Comparison of ENCODE assay signal across 12 cellular contexts in genomic region chr2:18345848-18346247, GRCh38.
DNase-seq lines count a peak whose midpoint lies in the region; ATAC-seq and TF ChIP-seq lines count a peak whose summit lies in the region.
"Had no signal": no experiment of that assay in that cellular context is flagged by ENCODE, and none has a peak within 500 bp of the region (broad histone marks: within the 10 kb centered on the region; RNA-seq: fewer than 3 reads in every experiment).

No MANE protein-coding gene starts in this region.

- 0 out of 2 replicates have a peak overlapping the region, but pooled peaks have one; percentile 11 for H3K14ac ChIP-seq in IMR-90 (replicated peaks; ENCODE audit: low read depth, low read length)

- H3K79me1 ChIP-seq in IMR-90 (ENCODE audit: low read depth in 1 of 2, low read length in 2 of 2) = no peaks in the 10 kb centered on the region

- H3K36me3 ChIP-seq in IMR-90 (ENCODE audit: control insufficient read depth, insufficient read depth, low read length) = no peaks in the 10 kb centered on the region
- no peaks in the 10 kb centered on the region for H3K36me3 ChIP-seq in SJCRH30
- H3K36me3 ChIP-seq in heart left ventricle = no peaks in the 10 kb centered on the region
- H3K36me3 ChIP-seq in stomach smooth muscle (ENCODE audit: control insufficient read depth in 2 of 2, insufficient read depth in 2 of 2, low read length in 2 of 2) = no peaks in the 10 kb centered on the region
- H3K36me3 ChIP-seq: esophagus squamous epithelium had no signal

- no peak overlapping the region for H4K5ac ChIP-seq in IMR-90 (ENCODE audit: low read depth, low read length)

- no peak overlapping the region; the same call in 1 of the 2 replicates for H2BK20ac ChIP-seq in IMR-90 (ENCODE audit: low read depth, low read length)

- POLR2A ChIA-PET in IMR-90 (lab: Charles Lee; ENCODE audit: unreplicated experiment) = no interaction called here

- H3K56ac ChIP-seq in IMR-90 (ENCODE audit: extremely low read depth, insufficient read depth, low read length) = no peak overlapping the region

- no peak overlapping the region for H2AK5ac ChIP-seq in IMR-90 (ENCODE audit: low read depth, low read length)

- BruUV-seq in IMR-90 (replicated peaks; lab: Mats Ljungman, UMichigan) = no TSS peak

- in situ Hi-C loops in IMR-90 (cut with MboI; ENCODE audit: low sequenced_read_pairs) = no loop called here

- H2AFZ ChIP-seq in IMR-90 (replicated peaks; ENCODE audit: low read length, poor library complexity) = no peak overlapping the region

- no peaks in the 10 kb centered on the region for H3K9me3 ChIP-seq in IMR-90 (ENCODE audit: control insufficient read depth, insufficient read depth, low read length)
- H3K9me3 ChIP-seq in SJCRH30 (replicated peaks) = no peaks in the 10 kb centered on the region
- peaks cover 0 to 10% (median 0%) of the 10 kb centered on the region in 12 donors for H3K9me3 ChIP-seq in heart left ventricle
- no peaks in the 10 kb centered on the region for H3K9me3 ChIP-seq in stomach smooth muscle (ENCODE audit: control insufficient read depth in 2 of 2, low read length in 2 of 2)
- H3K9me3 ChIP-seq: esophagus squamous epithelium had no signal

- H3K9me1 ChIP-seq in IMR-90 (ENCODE audit: insufficient read depth, low read length) = no peaks in the 10 kb centered on the region

- no peak overlapping the region for H3K9ac ChIP-seq in IMR-90 (ENCODE audit: low read depth, low read length)
- H3K9ac ChIP-seq in stomach smooth muscle (ENCODE audit: low read length in 2 of 2) = no peak overlapping the region

- no peak overlapping the region for H3K4me3 Mint-ChIP-seq in effector memory CD8-positive, alpha-beta T cell
- H3K4me3 Mint-ChIP-seq: memory B cell had no signal

- dilution Hi-C loops in IMR-90 (cut with HindIII; ENCODE audit: low sequenced_read_pairs, unreplicated experiment) = no loop called here

- ATAC-seq in IMR-90 (ENCODE audit: low read depth) = peak; percentile 75
- peak; percentile 84 to 96 (median 94) for ATAC-seq in heart left ventricle
- no peak for ATAC-seq in effector memory CD8-positive, alpha-beta T cell (replicated peaks)
- ATAC-seq: sciatic nerve had no signal

- TF ChIP-seq RAD21 in IMR-90 (IDR thresholded peaks at IDR 0.05; ENCODE audit: low read length) = no peak

- H2BK15ac ChIP-seq in IMR-90 (ENCODE audit: low read depth, low read length) = no peak overlapping the region; the same call in 2 of the 3 replicates

- no peaks in the 10 kb centered on the region for H3K27me3 ChIP-seq in IMR-90 (ENCODE audit: control insufficient read depth, insufficient read depth, low read length)
- H3K27me3 ChIP-seq in SJCRH30 = no peaks in the 10 kb centered on the region
- no peaks in the 10 kb centered on the region for H3K27me3 ChIP-seq in heart left ventricle
- no peaks in the 10 kb centered on the region for H3K27me3 ChIP-seq in stomach smooth muscle (ENCODE audit: control insufficient read depth in 1 of 2, insufficient read depth in 2 of 2, low read length in 2 of 2)
- H3K27me3 ChIP-seq: esophagus squamous epithelium had no signal

- no peak overlapping the region for H3K23ac ChIP-seq in IMR-90 (ENCODE audit: low read depth, low read length)

- no peak overlapping the region for H3K27ac Mint-ChIP-seq in effector memory CD8-positive, alpha-beta T cell
- H3K27ac Mint-ChIP-seq: memory B cell had no signal

- no peak for TF ChIP-seq CTCF in IMR-90 (conservative IDR thresholded peaks at IDR 0.05; ENCODE audit: low read depth, low read length)
- peak in 1 of 12 donors; percentile 4 for TF ChIP-seq CTCF in heart left ventricle (IDR thresholded peaks at IDR 0.05)

- no peak overlapping the region for H2AK9ac ChIP-seq in IMR-90 (replicated peaks; ENCODE audit: low read depth, low read length, poor library complexity)

- no peak overlapping the region for H3K4me2 ChIP-seq in IMR-90 (ENCODE audit: low read depth, low read length)

- TF ChIP-seq POLR2A in IMR-90 (IDR thresholded peaks at IDR 0.05; ENCODE audit: low read depth, low read length) (no peak), heart left ventricle (IDR thresholded peaks at IDR 0.05) (no peak)

- WGBS in IMR-90 (ENCODE audit: extremely low coverage in 2 of 2, insufficient read length in 1 of 2), 2 experiments = 79% methylated on average over 2 of the region's 5 CpGs; no CpG with 5 or more reads in 1 of the 2 experiments
- WGBS in heart left ventricle, 4 donors = 52 to 75% (median 63%) methylated on average over 5 of the region's 5 CpGs

- intact Hi-C loops in IMR-90 (cut with micrococcal nuclease) (no loop called here), heart left ventricle (cut with DNase I) (no loop called here)

- CTCF ChIA-PET in IMR-90 (lab: Yijun Ruan, JAX) = no interaction called here

- H4K8ac ChIP-seq in IMR-90 (ENCODE audit: low read depth in 2 of 2, low read length in 2 of 2) = no peak overlapping the region

- peak; percentile 72 for DNase-seq in IMR-90
- peak; percentile 21 to 34 for DNase-seq in SJCRH30
- peak in 4 of 5 donors; percentile 27 to 55 (median 43) for DNase-seq in heart left ventricle
- DNase-seq in NCI-H345 (lab: John Stamatoyannopoulos, UW) = no peak
- no peak for DNase-seq in effector memory CD8-positive, alpha-beta T cell
- no peak for DNase-seq in activated effector memory CD4-positive, alpha-beta T cell treated with anti-CD3 and anti-CD28 coated beads, Interleukin-2, amount 50 U/mL, for 16 hours
- DNase-seq: amygdala, esophagus squamous epithelium, NCI-H1436 had no signal

- no peak overlapping the region for H3K4ac ChIP-seq in IMR-90 (ENCODE audit: low read depth, low read length)

- no peak overlapping the region for H3K27ac ChIP-seq in IMR-90 (ENCODE audit: insufficient read depth, low read length)
- no peak overlapping the region for H3K27ac ChIP-seq in SJCRH30
- H3K27ac ChIP-seq in heart left ventricle = peak overlapping the region in 7 of 12 donors; percentile 13 to 58 (median 26)
- H3K27ac ChIP-seq in stomach smooth muscle (ENCODE audit: low read length) = peak overlapping the region; percentile 26
- H3K27ac ChIP-seq: esophagus squamous epithelium had no signal

- peak overlapping the region; percentile 48 for H2BK5ac ChIP-seq in IMR-90 (ENCODE audit: low read depth, low read length, poor library complexity, severe bottlenecking)

- H3K18ac ChIP-seq in IMR-90 (ENCODE audit: low read depth, low read length) = peak overlapping the region; percentile 9; the same call in 1 of the 2 replicates

- H3K27me3 Mint-ChIP-seq in effector memory CD8-positive, alpha-beta T cell = peaks cover 0 to 2% of the 10 kb centered on the region in 2 donors

- H4K91ac ChIP-seq in IMR-90 (ENCODE audit: insufficient read depth, low read depth, low read length) = no peak overlapping the region; the same call in 1 of the 2 replicates

- H3K4me1 ChIP-seq in IMR-90 (ENCODE audit: control insufficient read depth, insufficient read depth, low read length) (no peaks in the 10 kb centered on the region), SJCRH30 (no peaks in the 10 kb centered on the region), heart left ventricle (no peaks in the 10 kb centered on the region), stomach smooth muscle (ENCODE audit: control insufficient read depth, insufficient read depth, low read length) (no peaks in the 10 kb centered on the region)
- H3K4me1 ChIP-seq: esophagus squamous epithelium had no signal

- H4K20me1 ChIP-seq in IMR-90 (ENCODE audit: insufficient read depth, low read length) = no peaks in the 10 kb centered on the region

- H3K9me3 Mint-ChIP-seq in effector memory CD8-positive, alpha-beta T cell = peaks cover 0 to 3% of the 10 kb centered on the region in 2 donors

- H2BK120ac ChIP-seq in IMR-90 (ENCODE audit: low read depth, low read length) = no peak overlapping the region

- no peaks in the 10 kb centered on the region for H3K36me3 Mint-ChIP-seq in effector memory CD8-positive, alpha-beta T cell (ENCODE audit: insufficient read depth)
- H3K36me3 Mint-ChIP-seq: memory B cell had no signal

- H3K4me3 ChIP-seq in IMR-90 (ENCODE audit: insufficient read depth, low read depth, low read length) (no peak overlapping the region), SJCRH30 (no peak overlapping the region), heart left ventricle (no peak overlapping the region), stomach smooth muscle (ENCODE audit: low read length in 2 of 2) (no peak overlapping the region)
- H3K4me3 ChIP-seq: esophagus squamous epithelium had no signal

- H3K4me1 Mint-ChIP-seq in effector memory CD8-positive, alpha-beta T cell (ENCODE audit: low read depth in 2 of 2) = no peaks in the 10 kb centered on the region
- H3K4me1 Mint-ChIP-seq: memory B cell had no signal

TF ChIP-seq in IMR-90, 13 proteins besides CTCF, POLR2A, EP300 and RAD21:
- TF ChIP-seq CHD1 (IDR thresholded peaks at IDR 0.05; ENCODE audit: low read depth, low read length) (no peak), NFE2L2 (IDR thresholded peaks at IDR 0.05; ENCODE audit: low read depth, low read length) (no peak), ELK1 (IDR thresholded peaks at IDR 0.05; ENCODE audit: borderline replicate concordance, low read depth, low read length) (no peak), MXI1 (IDR thresholded peaks at IDR 0.05; ENCODE audit: borderline replicate concordance, low read depth, low read length) (no peak), FOS (IDR thresholded peaks at IDR 0.05; ENCODE audit: low read depth, low read length) (no peak)

Comparison
In these comparisons a context has a peak if more than half of its experiments do, and no peak if none do; other contexts are left out.
1. DNase-seq: peak in IMR-90 (single experiment), SJCRH30 (2 of 2) and heart left ventricle (4 of 5); none in NCI-H345 (single experiment), effector memory CD8-positive, alpha-beta T cell (0 of 3) and activated effector memory CD4-positive, alpha-beta T cell treated with anti-CD3 and anti-CD28 coated beads, Interleukin-2, amount 50 U/mL, for 16 hours (single experiment).
2. H3K27ac ChIP-seq: peak in heart left ventricle (7 of 12) and stomach smooth muscle (single experiment); none in IMR-90 (single experiment) and SJCRH30 (single experiment).